In the genomic region with DNA sequence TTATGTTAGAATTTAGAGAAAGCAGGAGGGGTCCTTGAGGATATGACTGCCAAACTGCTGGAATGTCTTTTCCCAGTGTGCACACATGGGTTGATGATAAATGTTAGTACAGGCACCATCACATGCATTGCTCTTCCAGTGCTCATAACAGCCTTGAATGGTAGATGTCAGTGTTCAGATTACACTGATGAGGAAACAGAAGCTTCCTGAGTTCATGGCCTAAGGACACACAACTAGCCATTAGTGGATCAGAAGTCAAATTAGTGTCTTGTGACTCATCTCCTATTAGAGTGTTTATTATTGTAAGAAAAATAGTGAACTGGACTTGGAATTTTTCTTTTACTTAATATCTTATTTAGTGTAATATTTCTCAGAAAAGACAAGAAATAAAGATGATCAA, we compare ENCODE assay signal across 12 cellular contexts.
DNase-seq lines count a peak whose midpoint lies in the region; ATAC-seq and TF ChIP-seq lines count a peak whose summit lies in the region.
"Had no signal": no experiment of that assay in that cellular context is flagged by ENCODE, and none has a peak within 500 bp of the region (broad histone marks: within the 10 kb centered on the region; RNA-seq: fewer than 3 reads in every experiment).

No MANE protein-coding gene starts in this region.

- H3K9ac ChIP-seq in adipocyte (ENCODE audit: low read length) = no peak overlapping the region
- H3K9ac ChIP-seq: KMS-11 had no signal

- no peak overlapping the region for H3K27ac ChIP-seq in heart left ventricle
- H3K27ac ChIP-seq: KMS-11, lower lobe of right lung had no signal

- no peak for DNase-seq in heart left ventricle
- no peak for DNase-seq in cardiac septum (ENCODE audit: low spot score)
- DNase-seq in adipocyte (ENCODE audit: low read depth) = peak; percentile 38
- peak; percentile 93 for DNase-seq in glomerular endothelial cell (ENCODE audit: extremely low read depth, low read depth, low spot score)
- peak; percentile 67 for DNase-seq in stromal cell of bone marrow (ENCODE audit: low read depth)
- DNase-seq: 8988T; activated CD4-positive, alpha-beta T cell treated with anti-CD3 and anti-CD28 coated beads, Interleukin-2, amount 50 U/mL, for 4 hours; lower lobe of right lung had no signal

- ATAC-seq in heart left ventricle (peak in 3 of 4 donors; percentile 49 to 70 (median 60)), GM21825 (IDR thresholded peaks at IDR 0.05; ENCODE audit: unreplicated experiment) (no peak), HG03342 (IDR thresholded peaks at IDR 0.05; ENCODE audit: unreplicated experiment) (no peak), GM18502 (IDR thresholded peaks at IDR 0.05; ENCODE audit: poor library complexity, unreplicated experiment) (no peak)
- ATAC-seq: lower lobe of right lung had no signal

- H3K36me3 ChIP-seq in heart left ventricle = no peaks in the 10 kb centered on the region
- no peaks in the 10 kb centered on the region for H3K36me3 ChIP-seq in adipocyte (ENCODE audit: control insufficient read depth, insufficient read depth, low read length, severe bottlenecking)
- H3K36me3 ChIP-seq: lower lobe of right lung had no signal

- H3K4me1 ChIP-seq in heart left ventricle (peaks cover 0 to 10% (median 1%) of the 10 kb centered on the region in 12 donors), adipocyte (ENCODE audit: control insufficient read depth, insufficient read depth, low read length) (peaks cover 18% of the 10 kb centered on the region)
- H3K4me1 ChIP-seq: lower lobe of right lung had no signal

- no peak for TF ChIP-seq POLR2A in heart left ventricle (IDR thresholded peaks at IDR 0.05)

- TF ChIP-seq CTCF in heart left ventricle (IDR thresholded peaks at IDR 0.05) = no peak

- H3K9me3 ChIP-seq in heart left ventricle = no peaks in the 10 kb centered on the region
- H3K9me3 ChIP-seq in adipocyte (ENCODE audit: control insufficient read depth, low read length) = no peaks in the 10 kb centered on the region
- H3K9me3 ChIP-seq: lower lobe of right lung had no signal

- intact Hi-C loops in heart left ventricle (cut with DNase I) = no loop called here
- intact Hi-C loops in cardiac septum (cut with DNase I) = no loop called here

- H3K27me3 ChIP-seq in heart left ventricle (no peaks in the 10 kb centered on the region), adipocyte (replicated peaks; ENCODE audit: control insufficient read depth, insufficient read depth, low read length) (no peaks in the 10 kb centered on the region)

- H3K4me3 ChIP-seq in heart left ventricle (no peak overlapping the region), adipocyte (ENCODE audit: low read length) (no peak overlapping the region)
- H3K4me3 ChIP-seq: lower lobe of right lung had no signal

Comparison
In these comparisons a context has a peak if more than half of its experiments do, and no peak if none do; other contexts are left out.
1. ATAC-seq: peak in heart left ventricle (3 of 4); none in GM21825 (single experiment), HG03342 (single experiment) and GM18502 (single experiment).
2. DNase-seq: peak in adipocyte (single experiment), glomerular endothelial cell (single experiment) and stromal cell of bone marrow (single experiment); none in heart left ventricle (0 of 5) and cardiac septum (single experiment).